In genomic region chr16:85965125-85965524, GRCh38 we compare ENCODE assay signal across 17 cellular contexts.
"Had no signal": no experiment of that assay in that cellular context is flagged by ENCODE, and none has a peak within 500 bp of the region (broad histone marks: within the 10 kb centered on the region; RNA-seq: fewer than 3 reads in every experiment).

No MANE protein-coding gene starts in this region.

- H3K4me3 ChIP-seq: breast epithelium, coronary artery, esophagus squamous epithelium, gastrocnemius medialis, heart left ventricle, pancreas had no signal

- H3K27ac ChIP-seq: breast epithelium, coronary artery, esophagus squamous epithelium, gastrocnemius medialis, heart left ventricle, pancreas had no signal

- H3K36me3 Mint-ChIP-seq: activated naive CD8-positive, alpha-beta T cell treated with anti-CD3 and anti-CD28 coated beads, Interleukin-2, amount 10 ng/mL, durations not matched to agents 7 days and 5 days; T-cell had no signal

- H3K27me3 ChIP-seq: breast epithelium, pancreas had no signal

- H3K9me3 Mint-ChIP-seq: activated naive CD8-positive, alpha-beta T cell treated with anti-CD3 and anti-CD28 coated beads, Interleukin-2, amount 10 ng/mL, durations not matched to agents 7 days and 5 days; nephron progenitor cell; T-cell had no signal

- H3K4me3 Mint-ChIP-seq: activated naive CD8-positive, alpha-beta T cell treated with anti-CD3 and anti-CD28 coated beads, Interleukin-2, amount 10 ng/mL, durations not matched to agents 7 days and 5 days; nephron progenitor cell; T-cell had no signal

- H3K36me3 ChIP-seq: breast epithelium, esophagus squamous epithelium, gastrocnemius medialis, heart left ventricle, pancreas had no signal

- H3K9me3 ChIP-seq: breast epithelium, esophagus squamous epithelium, gastrocnemius medialis, heart left ventricle, pancreas had no signal

- H3K4me1 ChIP-seq: breast epithelium, gastrocnemius medialis, pancreas had no signal

- DNase-seq: activated CD4-positive, alpha-beta T cell treated with anti-CD3 and anti-CD28 coated beads, Interleukin-2, amount 50 U/mL, for 4 hours; activated naive CD4-positive, alpha-beta T cell treated with Interleukin-2 at 50 U/mL for 16 hours; activated naive CD8-positive, alpha-beta T cell treated with anti-CD3 and anti-CD28 coated beads, Interleukin-2, amount 10 ng/mL, durations not matched to agents 7 days and 5 days; activated T-cell treated with anti-CD3 and anti-CD28 coated beads, Interleukin-2, amount 50 U/mL, for 48 hours; amniotic stem cell; cerebellar nuclear complex; esophagus squamous epithelium; gastrocnemius medialis; nephron progenitor cell; pancreas; right cardiac atrium; stimulated activated CD4-positive, alpha-beta T cell treated with anti-CD3 and anti-CD28 coated beads, Interleukin-4, amount 100 ng/mL, for 24 hours; T-cell; trophoblast cell had no signal

- ATAC-seq: gastrocnemius medialis, heart left ventricle, pancreas, right cardiac atrium, T-cell had no signal

- H3K27ac Mint-ChIP-seq: nephron progenitor cell, T-cell had no signal
